In genomic region chr1:11935040-11935378, GRCh38 we compare ENCODE assay signal across 8 cellular contexts. TPM values are rescaled to one million over a fixed set of nuclear protein-coding genes. Genes with fewer than 3 reads are reported as not detected.
DNase-seq lines count a peak whose midpoint lies in the region; ATAC-seq, FAIRE-seq and TF ChIP-seq lines count a peak whose summit lies in the region.

No MANE protein-coding gene starts in this region.

- FAIRE-seq in GM12878 (lab: Jason Lieb, UNC): no peak

- peaks cover 0 to 24% of the 10 kb centered on the region in 2 experiments; a peak in 2 of 3 replicates for H3K36me3 ChIP-seq in HEK293 (ENCODE audit: control insufficient read depth in 2 of 2, insufficient read depth in 1 of 2, low read length in 2 of 2)
- peaks cover under 1 to 2% of the 10 kb centered on the region in 2 experiments; a peak in 2 of 4 replicates for H3K36me3 ChIP-seq in GM12878 (ENCODE audit: control insufficient read depth in 2 of 2, insufficient read depth in 2 of 2, low read length in 1 of 2)
- H3K36me3 ChIP-seq in mesenchymal stem cell (ENCODE audit: control insufficient read depth in 1 of 2, insufficient read depth in 2 of 2, low read depth in 1 of 2, low read length in 2 of 2): peaks cover 6 to 23% of the 10 kb centered on the region in 2 experiments

- H3K4me2 ChIP-seq in GM12878 (ENCODE audit: control insufficient read depth, insufficient read depth) (peak overlapping the region; percentile 98), mesenchymal stem cell (ENCODE audit: low read length, poor library complexity, severe bottlenecking) (peak overlapping the region; percentile 91)

- no peaks in the 10 kb centered on the region for H4K20me1 ChIP-seq in GM12878 (ENCODE audit: control insufficient read depth, insufficient read depth)

- no peak for TF ChIP-seq EP300 in GM12878 (IDR thresholded peaks at IDR 0.05; ENCODE audit: borderline replicate concordance in 1 of 2, control insufficient read depth in 1 of 2, low read depth in 2 of 2, low read length in 2 of 2)

- CTCF ChIA-PET in HEK293 (lab: Yijun Ruan, JAX) (interaction anchor here (0.7 kb wide), 1 partner anchor 1481 kb away, joined by 3 read pairs; no protein-coding TSS in a partner anchor), GM12878 (lab: Yijun Ruan, JAX) (interaction anchor here (1.0 to 1.2 kb wide), 2 partner anchors 27 to 47 kb away, joined by 3 to 5 read pairs; no protein-coding TSS in a partner anchor)

- H3K9me3 ChIP-seq in HEK293 (ENCODE audit: control insufficient read depth, insufficient read depth, low read depth, low read length): no peaks in the 10 kb centered on the region
- no peaks in the 10 kb centered on the region for H3K9me3 ChIP-seq in GM12878 (replicated peaks; ENCODE audit: control insufficient read depth, insufficient read depth, low read length)
- no peaks in the 10 kb centered on the region for H3K9me3 ChIP-seq in mesenchymal stem cell (ENCODE audit: control insufficient read depth, low read length)

- H3K4ac ChIP-seq in mesenchymal stem cell (ENCODE audit: low read depth in 1 of 2, low read length in 2 of 2): peak overlapping the region; percentile 45 to 54

- TF ChIP-seq POLR2A in GM12878 (IDR thresholded peaks at IDR 0.05; ENCODE audit: low read depth, low read length): no peak

- 4% methylated on average over 3 of the region's 3 CpGs for WGBS in GM12878 (ENCODE audit: insufficient coverage, insufficient replicate concordance, low lambda C conversion rate, missing lambda C conversion rate)
- WGBS in mesenchymal stem cell: 25% methylated on average over 3 of the region's 3 CpGs

- POLR2A ChIA-PET in HEK293 (lab: Yijun Ruan, JAX): interaction anchor here (0.6 to 1.8 kb wide), 3 partner anchors 9 to 520 kb away, joined by 3 to 16 read pairs (median 4); partner anchors contain the start of gene KIAA2013
- POLR2A ChIA-PET in GM12878 (lab: Charles Lee): interaction anchor here (0.5 to 2.7 kb wide), 5 partner anchors 8 to 132 kb away, joined by 3 to 29 read pairs (median 3); no protein-coding TSS in a partner anchor

- peak overlapping the region; percentile 81 for H2AFZ ChIP-seq in GM12878 (ENCODE audit: control insufficient read depth, low read depth, low read length)
- H2AFZ ChIP-seq in mesenchymal stem cell (ENCODE audit: low read depth, low read length): no peak overlapping the region

- intact Hi-C loops in GM12878 (cut with micrococcal nuclease; ENCODE audit: unreplicated experiment): loop anchor here (2.0 kb wide), 1 partner anchor 46 kb away; the partner anchor contains the start of gene MFN2

- H3K9ac ChIP-seq in GM12878 (ENCODE audit: control insufficient read depth, insufficient read depth, low read length) (peak overlapping the region; percentile 85), mesenchymal stem cell (ENCODE audit: low read length) (peak overlapping the region; percentile 85)

- RAD21 ChIA-PET in GM12878 (lab: Charles Lee; ENCODE audit: unreplicated experiment): interaction anchor here (0.8 to 1.0 kb wide), 3 partner anchors 25 to 132 kb away, joined by 3 to 4 read pairs (median 3); no protein-coding TSS in a partner anchor

- no peak overlapping the region for H4K8ac ChIP-seq in mesenchymal stem cell (ENCODE audit: low read length)

- peaks cover 30% of the 10 kb centered on the region for H3K79me2 ChIP-seq in GM12878 (ENCODE audit: control insufficient read depth, insufficient read depth, low read length)

- peak overlapping the region in 1 of 2 experiments; percentile 81 for H3K14ac ChIP-seq in mesenchymal stem cell (ENCODE audit: low read length in 2 of 2)

- no peak overlapping the region for H3K23ac ChIP-seq in mesenchymal stem cell (ENCODE audit: low read length in 2 of 2)

- SMC1A ChIA-PET in GM12878 (lab: Charles Lee; ENCODE audit: uncharacterized antibody, unreplicated experiment): interaction anchor here (0.8 to 1.2 kb wide), 3 partner anchors 27 to 32 kb away, joined by 3 to 5 read pairs (median 3); no protein-coding TSS in a partner anchor

- H3K18ac ChIP-seq in mesenchymal stem cell (ENCODE audit: low read depth in 1 of 2, low read length in 2 of 2): peak overlapping the region in 1 of 2 experiments; percentile 99

- peak overlapping the region; percentile 79 for H2AK5ac ChIP-seq in mesenchymal stem cell (ENCODE audit: low read length, severe bottlenecking)

- peak overlapping the region in 1 of 2 experiments; percentile 4 for H2BK12ac ChIP-seq in mesenchymal stem cell (ENCODE audit: low read length in 2 of 2)

- no peak overlapping the region for H4K91ac ChIP-seq in mesenchymal stem cell (ENCODE audit: low read length)

- peaks cover 6% of the 10 kb centered on the region for H3K4me1 ChIP-seq in HEK293 (ENCODE audit: control insufficient read depth, insufficient read depth, low read length)
- peaks cover 16% of the 10 kb centered on the region for H3K4me1 ChIP-seq in GM12878 (ENCODE audit: control insufficient read depth, insufficient read depth, low read length)
- H3K4me1 ChIP-seq in mesenchymal stem cell (ENCODE audit: control insufficient read depth, insufficient read depth, low read depth, low read length): peaks cover 24% of the 10 kb centered on the region

- peak overlapping the region; percentile 69 for H3K4me3 ChIP-seq in HEK293 (ENCODE audit: low read depth, low read length)
- H3K4me3 ChIP-seq in GM12878: peak overlapping the region; percentile 89
- peak overlapping the region; percentile 81 to 89 for H3K4me3 ChIP-seq in mesenchymal stem cell (ENCODE audit: insufficient read depth in 1 of 2, low read depth in 1 of 2, low read length in 2 of 2)

- in situ Hi-C loops in GM12878 (cut with MboI): no loop called here

- DNase-seq in GM12878 (ENCODE audit: low read depth, low spot score) (no peak), mesenchymal stem cell (no peak), cerebellar cortex (ENCODE audit: low spot score) (no peak), COLO829 (ENCODE audit: low spot score) (no peak), AG08395 (ENCODE audit: low spot score) (no peak)
- no peak for DNase-seq in stimulated activated naive CD4-positive, alpha-beta T cell treated with Interleukin-2 at 50 U/mL for 16 hours (lab: John Stamatoyannopoulos, UW)

- peaks cover 32% of the 10 kb centered on the region for H3K79me1 ChIP-seq in mesenchymal stem cell (replicated peaks; ENCODE audit: low read length, poor library complexity, severe bottlenecking)

- no peak overlapping the region for H2BK15ac ChIP-seq in mesenchymal stem cell (ENCODE audit: low read depth, poor library complexity, severe bottlenecking)

- peak; percentile 32 for ATAC-seq in GM12878

- H2BK120ac ChIP-seq in mesenchymal stem cell (ENCODE audit: low read depth, low read length): no peak overlapping the region

- peak overlapping the region; percentile 64 for H3K27ac ChIP-seq in 22Rv1
- H3K27ac ChIP-seq in HEK293 (ENCODE audit: extremely low read depth, low read depth, low read length): peak overlapping the region; percentile 27; the same call in 1 of the 2 replicates
- H3K27ac ChIP-seq in GM12878 (ENCODE audit: control insufficient read depth, insufficient read depth): peak overlapping the region; percentile 90
- peak overlapping the region; percentile 2 for H3K27ac ChIP-seq in mesenchymal stem cell (ENCODE audit: low read length, poor library complexity, severe bottlenecking)

- no peak for TF ChIP-seq RAD21 in GM12878 (IDR thresholded peaks at IDR 0.05; ENCODE audit: insufficient read depth, low read depth, low read length)

- H2BK5ac ChIP-seq in mesenchymal stem cell (ENCODE audit: low read depth, low read length, poor library complexity, severe bottlenecking): no peak overlapping the region

- TSS peak; percentile 75 for BruUV-seq in GM12878 (replicated peaks; lab: Mats Ljungman, UMichigan)

- TF ChIP-seq CTCF in 22Rv1 (IDR thresholded peaks at IDR 0.05) (no peak), HEK293 (tag by site-specific recombination; IDR thresholded peaks at IDR 0.05) (no peak), GM12878 (IDR thresholded peaks at IDR 0.05 in 2 of 3, conservative IDR thresholded peaks at IDR 0.05 in 1 of 3; ENCODE audit: control insufficient read depth in 2 of 3, extremely low read depth in 1 of 3, insufficient read depth in 1 of 3, low read depth in 3 of 3, low read length in 3 of 3) (no peak)

- H3K27me3 ChIP-seq in GM12878 (replicated peaks in 1 of 2; ENCODE audit: control insufficient read depth in 2 of 2, insufficient read depth in 2 of 2, low read length in 1 of 2): no peaks in the 10 kb centered on the region
- H3K27me3 ChIP-seq in mesenchymal stem cell (ENCODE audit: control insufficient read depth in 1 of 2, insufficient read depth in 1 of 2, low read length in 2 of 2): no peaks in the 10 kb centered on the region

RNA-seq across cellular contexts. Expression of gene PLOD1, which starts 0.5 kb away (rescaled TPM):
- 85.4 and 93.8 TPM in 2 replicates for total RNA-seq in GM12878 (2013; cell fraction: nucleolus; rRNA removed)
- total RNA-seq in GM12878 (2014; rRNA removed): 30.8 and 35.9 TPM in 2 replicates
- 19.9 and 20.3 TPM in 2 replicates for total RNA-seq in GM12878 (2014; rRNA removed; fragmentation: Illumina TruSeq; extraction: Trizol)
- total RNA-seq in GM12878 (2021): 41.2 and 42.6 TPM in 2 replicates
- 20.1 TPM for polyA plus RNA-seq in GM12878 (2011; ENCODE audit: low read depth)
- 15.5 and 33.5 TPM in 2 replicates for polyA plus RNA-seq in GM12878 (2011; rRNA removed)
- 45.6 and 46.0 TPM in 2 replicates for polyA plus RNA-seq in GM12878 (2011; cell fraction: cytosol; rRNA removed)
- 61.9 and 76.3 TPM in 2 replicates for polyA plus RNA-seq in GM12878 (2011; cell fraction: nucleus; rRNA removed)
- polyA plus RNA-seq in GM12878 (2012): 48.1 and 49.8 TPM in 2 replicates
- polyA plus RNA-seq in GM12878 (2014; fragmentation: Illumina TruSeq; extraction: Trizol): 13.8 and 23.9 TPM in 2 replicates
- 10 to 100 TPM; 10.6 to 11.5 TPM for polyA plus RNA-seq in GM12878 (2014; fragmentation: Nextera tagmentation; extraction: Ambion mirVana)
- 25.7 and 33.2 TPM in 2 replicates for polyA plus RNA-seq in GM12878 (2014; rRNA removed)
- polyA plus RNA-seq in GM12878 (2016; fragmentation: Nextera tagmentation; extraction: Ambion mirVana): 10 to 100 TPM; 32.9 to 37.3 TPM
- polyA minus RNA-seq in GM12878 (2011; rRNA and poly(A)+ RNA removed): 34.0 and 56.4 TPM in 2 replicates
- 24.3 and 30.3 TPM in 2 replicates for polyA minus RNA-seq in GM12878 (2011; cell fraction: cytosol; rRNA and poly(A)+ RNA removed)
- 20.9 and 24.7 TPM in 2 replicates for polyA minus RNA-seq in GM12878 (2011; cell fraction: nucleus; rRNA and poly(A)+ RNA removed)
- 269 TPM for polyA plus RNA-seq in mesenchymal stem cell (2013, experiment 1 of 2)
- polyA plus RNA-seq in mesenchymal stem cell (2013, experiment 2 of 2): 276 TPM

RNA-seq across cellular contexts. Expression of gene KIAA2013, which starts 8.8 kb away (rescaled TPM):
- 54.8 and 62.9 TPM in 2 replicates for total RNA-seq in GM12878 (2013; cell fraction: nucleolus; rRNA removed)
- total RNA-seq in GM12878 (2014; rRNA removed): 40.4 and 46.5 TPM in 2 replicates
- total RNA-seq in GM12878 (2014; rRNA removed; fragmentation: Illumina TruSeq; extraction: Trizol): 12.8 and 15.3 TPM in 2 replicates
- total RNA-seq in GM12878 (2021): 42.4 and 43.2 TPM in 2 replicates
- polyA plus RNA-seq in GM12878 (2011; ENCODE audit: low read depth): 20.6 TPM
- polyA plus RNA-seq in GM12878 (2011; rRNA removed): 22.3 and 36.7 TPM in 2 replicates
- 70.4 and 99.3 TPM in 2 replicates for polyA plus RNA-seq in GM12878 (2011; cell fraction: cytosol; rRNA removed)
- polyA plus RNA-seq in GM12878 (2011; cell fraction: nucleus; rRNA removed): 56.0 and 67.2 TPM in 2 replicates
- polyA plus RNA-seq in GM12878 (2012): 35.1 and 41.3 TPM in 2 replicates
- polyA plus RNA-seq in GM12878 (2014; fragmentation: Illumina TruSeq; extraction: Trizol): 4.3 and 13.1 TPM in 2 replicates
- polyA plus RNA-seq in GM12878 (2014; fragmentation: Nextera tagmentation; extraction: Ambion mirVana): 1 to 10 TPM; 1.9 to 5.0 TPM
- 44.9 and 46.5 TPM in 2 replicates for polyA plus RNA-seq in GM12878 (2014; rRNA removed)
- 1 to 10 TPM; 5.3 to 6.6 TPM for polyA plus RNA-seq in GM12878 (2016; fragmentation: Nextera tagmentation; extraction: Ambion mirVana)
- polyA minus RNA-seq in GM12878 (2011; rRNA and poly(A)+ RNA removed): 36.1 and 66.9 TPM in 2 replicates
- 22.1 and 22.5 TPM in 2 replicates for polyA minus RNA-seq in GM12878 (2011; cell fraction: cytosol; rRNA and poly(A)+ RNA removed)
- 12.1 and 21.5 TPM in 2 replicates for polyA minus RNA-seq in GM12878 (2011; cell fraction: nucleus; rRNA and poly(A)+ RNA removed)
- 27.9 TPM for polyA plus RNA-seq in mesenchymal stem cell (2013, experiment 1 of 2)
- polyA plus RNA-seq in mesenchymal stem cell (2013, experiment 2 of 2): 27.6 TPM

RNA-seq across cellular contexts. Expression of gene MFN2, which starts 45.2 kb away (rescaled TPM):
- total RNA-seq in GM12878 (2013; cell fraction: nucleolus; rRNA removed): 36.8 and 39.8 TPM in 2 replicates
- total RNA-seq in GM12878 (2014; rRNA removed) (46.1 and 46.2 TPM in 2 replicates), GM12878 (2014; rRNA removed; fragmentation: Illumina TruSeq; extraction: Trizol) (27.5 and 28.7 TPM in 2 replicates), GM12878 (2021) (59.6 and 59.8 TPM in 2 replicates)
- 20.8 TPM for polyA plus RNA-seq in GM12878 (2011; ENCODE audit: low read depth)
- polyA plus RNA-seq in GM12878 (2011; rRNA removed) (29.8 and 50.0 TPM in 2 replicates), GM12878 (2014; fragmentation: Illumina TruSeq; extraction: Trizol) (44.0 and 50.1 TPM in 2 replicates), GM12878 (2014; fragmentation: Nextera tagmentation; extraction: Ambion mirVana) (1 to 10 TPM; 5.3 to 6.4 TPM), GM12878 (2014; rRNA removed) (41.7 and 43.1 TPM in 2 replicates), GM12878 (2016; fragmentation: Nextera tagmentation; extraction: Ambion mirVana) (10 to 100 TPM; 59.9 to 64.4 TPM)
- polyA plus RNA-seq in GM12878 (2011; cell fraction: cytosol; rRNA removed): 42.8 and 42.9 TPM in 2 replicates
- 57.4 and 73.7 TPM in 2 replicates for polyA plus RNA-seq in GM12878 (2011; cell fraction: nucleus; rRNA removed)
- 28.5 and 35.1 TPM in 2 replicates for polyA plus RNA-seq in GM12878 (2012)
- polyA minus RNA-seq in GM12878 (2011; rRNA and poly(A)+ RNA removed): 53.7 and 65.1 TPM in 2 replicates
- 15.1 and 19.0 TPM in 2 replicates for polyA minus RNA-seq in GM12878 (2011; cell fraction: cytosol; rRNA and poly(A)+ RNA removed)
- 16.0 and 23.1 TPM in 2 replicates for polyA minus RNA-seq in GM12878 (2011; cell fraction: nucleus; rRNA and poly(A)+ RNA removed)
- 32.9 TPM for polyA plus RNA-seq in mesenchymal stem cell (2013, experiment 1 of 2)
- 32.5 TPM for polyA plus RNA-seq in mesenchymal stem cell (2013, experiment 2 of 2)

Comparison
In these comparisons a context has a peak if more than half of its experiments do, and no peak if none do; other contexts are left out.
1. H3K27ac ChIP-seq: peak in every context shown above with its lines; median percentile 90 in GM12878; 64 in 22Rv1; 27 in HEK293; 2 in mesenchymal stem cell.